ENCODE assay signal across 8 cellular contexts in genomic region chr17:40026816-40027613, GRCh38. TPM values are rescaled to one million over a fixed set of nuclear protein-coding genes. Genes with fewer than 3 reads are reported as not detected.
DNase-seq lines count a peak whose midpoint lies in the region; ATAC-seq and TF ChIP-seq lines count a peak whose summit lies in the region.

No MANE protein-coding gene starts in this region.

- H3K27ac ChIP-seq in C4-2B: 0 out of 2 replicates have a peak overlapping the region, but pooled peaks have one; percentile 7

- DNase-seq in HFF-Myc (ENCODE audit: extremely low read depth, low read depth) (peak; percentile 59), NCI-H748 treated with DMSO at 0.1 percent for 48 hours (lab: John Stamatoyannopoulos, UW) (peak; percentile 15), dermis microvascular lymphatic vessel endothelial cell (ENCODE audit: low read depth in 2 of 2) (peak; percentile 75 to 89), lower leg skin (ENCODE audit: low spot score in 2 of 2) (peak; percentile 75 to 96)
- peak; percentile 66 to 67 for DNase-seq in activated CD4-positive, alpha-beta T cell treated with anti-CD3 and anti-CD28 coated beads, Interleukin-2, amount 50 U/mL, for 4 hours
- DNase-seq in stimulated activated CD4-positive, alpha-beta T cell treated with anti-CD3 and anti-CD28 coated beads, TNF-alpha, amount 100 ng/mL, for 24 hours (ENCODE audit: low read depth in 3 of 3): peak; percentile 52 to 68 (median 60)

- no peak for ATAC-seq in GM21786 (IDR thresholded peaks at IDR 0.05; ENCODE audit: unreplicated experiment)

- 27 to 29% methylated on average over 33 of the region's 33 CpGs for WGBS in lower leg skin, 2 donors

- TF ChIP-seq CTCF in C4-2B (conservative IDR thresholded peaks at IDR 0.05) (peak; percentile 97), HFF-Myc (IDR thresholded peaks at IDR 0.05; ENCODE audit: low read depth, low read length, missing control alignments) (peak; percentile 89), lower leg skin (IDR thresholded peaks at IDR 0.05) (peak in 1 of 3 donors; percentile 57)

- no peak for TF ChIP-seq POLR2A in lower leg skin (IDR thresholded peaks at IDR 0.05)

- H3K4me3 ChIP-seq in HFF-Myc (replicated peaks; ENCODE audit: low read depth, low read length) (no peak overlapping the region), lower leg skin (ENCODE audit: low read depth, poor library complexity, severe bottlenecking) (no peak overlapping the region)

- intact Hi-C loops in lower leg skin (cut with DNase I; ENCODE audit: low total_unique reads): loop anchor here (10.0 kb wide), 1 partner anchor 268 kb away; no protein-coding TSS in a partner anchor

RNA-seq across cellular contexts. Expression of gene CSF3, which starts 11.8 kb away (rescaled TPM):
- 0.13 and 0.90 TPM in 2 replicates for total RNA-seq in dermis microvascular lymphatic vessel endothelial cell
- total RNA-seq in lower leg skin: under 1 TPM in 2 of 4 donors, not detected in 2; 0.21 to 0.45 TPM

RNA-seq across cellular contexts. Expression of gene MED24, which starts 27.2 kb away (rescaled TPM):
- total RNA-seq in dermis microvascular lymphatic vessel endothelial cell (32.5 and 49.8 TPM in 2 replicates), lower leg skin (10 to 100 TPM; 47.2 to 88.9 (median 62.9) TPM)

RNA-seq across cellular contexts. Expression of gene THRA, which starts 35.8 kb away (rescaled TPM):
- 11.9 and 19.7 TPM in 2 replicates for total RNA-seq in dermis microvascular lymphatic vessel endothelial cell
- 10 to 100 TPM; 28.2 to 56.8 (median 42.6) TPM for total RNA-seq in lower leg skin

RNA-seq across cellular contexts. Expression of gene PSMD3, which starts 46.4 kb away (rescaled TPM):
- total RNA-seq in dermis microvascular lymphatic vessel endothelial cell (95.8 and 100 TPM in 2 replicates), lower leg skin (100 to 1,000 TPM; 106 to 154 (median 129) TPM)

Comparison
In these comparisons a context has a peak if more than half of its experiments do, and no peak if none do; other contexts are left out.
1. DNase-seq: peak in every context shown above with its lines; median percentile 86 in lower leg skin; 82 in dermis microvascular lymphatic vessel endothelial cell; 66 in activated CD4-positive, alpha-beta T cell treated with anti-CD3 and anti-CD28 coated beads, Interleukin-2, amount 50 U/mL, for 4 hours; 60 in stimulated activated CD4-positive, alpha-beta T cell treated with anti-CD3 and anti-CD28 coated beads, TNF-alpha, amount 100 ng/mL, for 24 hours; 59 in HFF-Myc; 15 in NCI-H748 treated with DMSO at 0.1 percent for 48 hours.